4 cellular contexts compared by ENCODE assay signal in the genomic region with DNA sequence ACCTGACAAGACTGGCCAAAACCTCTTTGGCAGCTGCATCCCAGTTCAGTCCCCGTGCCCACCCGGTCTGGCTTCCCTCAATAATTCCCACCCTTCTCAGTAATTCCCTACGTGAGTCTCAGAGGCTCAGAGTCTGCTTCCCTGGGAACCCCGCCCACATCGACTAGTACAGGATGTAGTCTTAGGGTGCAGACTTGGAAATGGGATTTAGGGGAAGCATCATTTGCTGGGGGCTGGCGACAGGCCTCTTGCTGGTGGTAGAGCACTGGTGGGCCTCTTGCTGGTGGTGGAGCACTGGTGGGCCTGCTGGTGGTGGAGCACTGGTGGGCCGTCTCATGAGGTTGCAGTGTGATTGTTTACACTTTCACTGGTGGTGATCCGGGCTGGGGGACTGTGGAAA.
"Had no signal": no experiment of that assay in that cellular context is flagged by ENCODE, and none has a peak within 500 bp of the region (broad histone marks: within the 10 kb centered on the region; RNA-seq: fewer than 3 reads in every experiment).

No MANE protein-coding gene starts in this region.

- H3K4me3 ChIP-seq: GM23338 had no signal

- H3K9me3 Mint-ChIP-seq: GM23338, H9 had no signal

- H3K27ac Mint-ChIP-seq: GM23338, H9 had no signal

- H3K4me3 Mint-ChIP-seq: GM23338, H9 had no signal

- DNase-seq: H9, HCEC 1CT, IMR-90 had no signal
